In the genomic region with DNA sequence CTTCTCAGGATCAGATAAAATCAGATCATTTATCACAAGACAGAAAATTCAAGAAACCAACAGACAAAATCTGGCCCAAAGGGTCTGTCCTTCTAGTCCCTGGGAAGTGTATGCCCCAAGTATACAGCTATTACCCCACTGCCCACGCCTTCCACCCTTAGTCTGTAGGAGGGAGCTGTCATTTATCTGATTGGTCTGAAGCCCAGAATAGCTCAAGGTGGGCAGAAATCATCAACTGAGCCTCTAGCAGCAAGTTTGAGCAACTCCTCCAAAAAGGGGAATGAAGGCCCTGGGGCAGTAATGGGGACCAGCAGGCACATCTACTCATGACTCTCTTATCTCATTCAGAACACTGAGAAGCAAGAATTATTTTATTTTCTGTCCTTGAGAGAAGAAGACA, we compare ENCODE assay signal across 20 cellular contexts.
DNase-seq lines count a peak whose midpoint lies in the region; ATAC-seq, FAIRE-seq and TF ChIP-seq lines count a peak whose summit lies in the region.
"Had no signal": no experiment of that assay in that cellular context is flagged by ENCODE, and none has a peak within 500 bp of the region (broad histone marks: within the 10 kb centered on the region; RNA-seq: fewer than 3 reads in every experiment).

No MANE protein-coding gene starts in this region.

- peaks cover 0 to 17% of the 10 kb centered on the region in 2 experiments; a peak in 1 of 5 replicates for H3K27me3 ChIP-seq in K562 (ENCODE audit: control insufficient read depth in 2 of 2, insufficient read depth in 2 of 2, low read length in 2 of 2)
- peaks cover 19% of the 10 kb centered on the region for H3K27me3 ChIP-seq in endodermal cell (ENCODE audit: control insufficient read depth, insufficient read depth, low read length, poor library complexity, severe bottlenecking)
- no peaks in the 10 kb centered on the region for H3K27me3 ChIP-seq in vagina
- peaks cover 0 to 47% (median 0%) of the 10 kb centered on the region in 4 donors for H3K27me3 ChIP-seq in esophagus squamous epithelium
- H3K27me3 ChIP-seq: BLaER1 had no signal

- TF ChIP-seq POLR2A in K562 (conservative IDR thresholded peaks at IDR 0.05) = no peak
- no peak for TF ChIP-seq POLR2A in lower leg skin (IDR thresholded peaks at IDR 0.05)
- no peak for TF ChIP-seq POLR2A in vagina (IDR thresholded peaks at IDR 0.05)
- TF ChIP-seq POLR2A in esophagus squamous epithelium (IDR thresholded peaks at IDR 0.05) = no peak

- H3K4me2 ChIP-seq in K562 (ENCODE audit: insufficient read depth, low read length) = no peak overlapping the region

- H3K4me3 Mint-ChIP-seq in endodermal cell = no peak overlapping the region
- H3K4me3 Mint-ChIP-seq: B cell; CD4-positive, CD25-positive, alpha-beta regulatory T cell; CD8-positive, alpha-beta T cell had no signal

- H3K9ac ChIP-seq in K562 (ENCODE audit: insufficient read depth in 1 of 2, low read depth in 2 of 2, low read length in 2 of 2) (no peak overlapping the region), endodermal cell (ENCODE audit: extremely low read depth, low read length, poor library complexity, severe bottlenecking) (no peak overlapping the region)
- H3K9ac ChIP-seq: BLaER1 had no signal

- no peak for ATAC-seq in K562
- ATAC-seq: CD8-positive, alpha-beta T cell had no signal

- no peak for FAIRE-seq in K562 (lab: Jason Lieb, UNC)
- FAIRE-seq: D721Med, GM12891, H54 had no signal

- no peaks in the 10 kb centered on the region for H3K36me3 ChIP-seq in K562 (ENCODE audit: control insufficient read depth, insufficient read depth, low read length)
- no peaks in the 10 kb centered on the region for H3K36me3 ChIP-seq in endodermal cell (ENCODE audit: control insufficient read depth, insufficient read depth, low read length)
- H3K36me3 ChIP-seq in vagina = no peaks in the 10 kb centered on the region
- H3K36me3 ChIP-seq in esophagus squamous epithelium = no peaks in the 10 kb centered on the region
- H3K36me3 ChIP-seq: BLaER1, HAP-1 had no signal

- no peak for TF ChIP-seq EP300 in K562 (IDR thresholded peaks at IDR 0.05; ENCODE audit: low read length)

- H3K27ac Mint-ChIP-seq in endodermal cell = no peak overlapping the region
- H3K27ac Mint-ChIP-seq: B cell; CD4-positive, CD25-positive, alpha-beta regulatory T cell; CD8-positive, alpha-beta T cell had no signal

- no peak for TF ChIP-seq RAD21 in K562 (CRISPR knock-in tag; conservative IDR thresholded peaks at IDR 0.05 in 1 of 2, IDR thresholded peaks at IDR 0.05 in 1 of 2)

- no peaks in the 10 kb centered on the region for H3K4me1 Mint-ChIP-seq in endodermal cell
- H3K4me1 Mint-ChIP-seq: B cell; CD4-positive, CD25-positive, alpha-beta regulatory T cell had no signal

- H3K27me3 Mint-ChIP-seq in endodermal cell (ENCODE audit: insufficient read depth) = peaks cover 22% of the 10 kb centered on the region

- POLR2A ChIA-PET in K562 (lab: Yijun Ruan, JAX) = no interaction called here

- no peaks in the 10 kb centered on the region for H3K9me1 ChIP-seq in K562 (ENCODE audit: control insufficient read depth, insufficient read depth, low read length)

- no peaks in the 10 kb centered on the region for H3K36me3 Mint-ChIP-seq in endodermal cell (ENCODE audit: low read depth)
- H3K36me3 Mint-ChIP-seq: CD4-positive, CD25-positive, alpha-beta regulatory T cell; CD8-positive, alpha-beta T cell had no signal

- 0% methylated on average over 1 of the region's 1 CpG for WGBS in K562 (ENCODE audit: insufficient coverage, low coverage, missing lambda C conversion rate)
- WGBS in endodermal cell (ENCODE audit: insufficient coverage in 1 of 2, insufficient read length in 1 of 2), 2 experiments = 82% methylated on average over 1 of the region's 1 CpG; no CpG with 5 or more reads in 1 of the 2 experiments
- WGBS in lower leg skin, 2 donors = 37 to 47% methylated on average over 1 of the region's 1 CpG
- WGBS in esophagus squamous epithelium, 2 donors = 38 to 43% methylated on average over 1 of the region's 1 CpG

- peaks cover 13% of the 10 kb centered on the region for H3K9me3 Mint-ChIP-seq in endodermal cell

- 0 out of 5 replicates have a peak, but pooled peaks cover 0 to 4% of the 10 kb centered on the region in 2 experiments for H3K4me1 ChIP-seq in K562 (replicated peaks in 1 of 2; ENCODE audit: control insufficient read depth in 2 of 2, insufficient read depth in 2 of 2, low read length in 2 of 2)
- H3K4me1 ChIP-seq in endodermal cell (ENCODE audit: control insufficient read depth, insufficient read depth, low read length) = no peaks in the 10 kb centered on the region
- H3K4me1 ChIP-seq in vagina = no peaks in the 10 kb centered on the region
- no peaks in the 10 kb centered on the region for H3K4me1 ChIP-seq in esophagus squamous epithelium
- H3K4me1 ChIP-seq: HAP-1 had no signal

- intact Hi-C loops in K562 (cut with micrococcal nuclease) (no loop called here), lower leg skin (cut with DNase I; ENCODE audit: low total_unique reads) (no loop called here), vagina (cut with DNase I) (no loop called here), esophagus squamous epithelium (cut with DNase I) (no loop called here)

- TF ChIP-seq CTCF in K562 (IDR thresholded peaks at IDR 0.05 in 2 of 3, conservative IDR thresholded peaks at IDR 0.05 in 1 of 3; ENCODE audit: insufficient read depth in 2 of 3, low read depth in 1 of 3, low read length in 3 of 3) (no peak), endodermal cell (conservative IDR thresholded peaks at IDR 0.05) (no peak), lower leg skin (IDR thresholded peaks at IDR 0.05) (no peak), vagina (IDR thresholded peaks at IDR 0.05) (no peak), esophagus squamous epithelium (IDR thresholded peaks at IDR 0.05) (no peak)

- no peaks in the 10 kb centered on the region for H4K20me1 ChIP-seq in K562 (replicated peaks; ENCODE audit: control insufficient read depth, insufficient read depth, low read length)
- H4K20me1 ChIP-seq: BLaER1 had no signal

- in situ Hi-C loops in K562 (cut with MboI) = no loop called here

- no peaks in the 10 kb centered on the region for H3K79me2 ChIP-seq in K562 (ENCODE audit: control insufficient read depth, insufficient read depth, low read length)

- H3K4me3 ChIP-seq in K562 = no peak overlapping the region
- no peak overlapping the region for H3K4me3 ChIP-seq in endodermal cell (ENCODE audit: low read length)
- no peak overlapping the region for H3K4me3 ChIP-seq in lower leg skin (ENCODE audit: low read depth, poor library complexity, severe bottlenecking)
- no peak overlapping the region for H3K4me3 ChIP-seq in vagina
- H3K4me3 ChIP-seq in esophagus squamous epithelium = no peak overlapping the region
- H3K4me3 ChIP-seq: BLaER1, HAP-1 had no signal

- no peak overlapping the region for H2AFZ ChIP-seq in K562 (ENCODE audit: low read depth, low read length)

- no peak for DNase-seq in K562 (ENCODE audit: extremely low read depth in 1 of 4, low spot score in 3 of 4)
- DNase-seq in endodermal cell = peak; percentile 12
- DNase-seq in lower leg skin (ENCODE audit: low spot score in 2 of 2) = peak; percentile 2 to 66
- peak; percentile 31 to 42 for DNase-seq in vagina (ENCODE audit: extremely low spot score in 2 of 2)
- DNase-seq in NCI-H446 treated with DMSO at 0.1 percent for 48 hours (lab: John Stamatoyannopoulos, UW) = no peak
- DNase-seq in pons (ENCODE audit: low spot score) = no peak
- DNase-seq in esophagus squamous epithelium (lab: John Stamatoyannopoulos, UW) = no peak
- DNase-seq: CD4-positive, CD25-positive, alpha-beta regulatory T cell; DMS 273 treated with DMSO at 0.1 percent for 48 hours; DMS79 treated with DMSO at 0.1 percent for 48 hours; GF-D8; GOT3 had no signal

- H3K27ac ChIP-seq in K562 (ENCODE audit: extremely low read depth, low read depth, low read length) (no peak overlapping the region), endodermal cell (ENCODE audit: low read depth, low read length) (no peak overlapping the region), vagina (no peak overlapping the region), esophagus squamous epithelium (no peak overlapping the region)
- H3K27ac ChIP-seq: BLaER1, C4-2B had no signal

- no TSS peak for BruUV-seq in K562 (replicated peaks; lab: Mats Ljungman, UMichigan)

- CTCF ChIA-PET in K562 (lab: Yijun Ruan, JAX; ENCODE audit: low intra/inter-chr PET ratio) = no interaction called here

- no peaks in the 10 kb centered on the region for H3K9me3 ChIP-seq in K562 (replicated peaks; ENCODE audit: control insufficient read depth, insufficient read depth, low read depth, low read length)
- peaks cover 9% of the 10 kb centered on the region for H3K9me3 ChIP-seq in endodermal cell (ENCODE audit: control insufficient read depth, low read length)
- H3K9me3 ChIP-seq in vagina = no peaks in the 10 kb centered on the region
- H3K9me3 ChIP-seq in esophagus squamous epithelium = no peaks in the 10 kb centered on the region

TF ChIP-seq in K562, 482 proteins besides CTCF, POLR2A, EP300 and RAD21:
- TF ChIP-seq HDAC3 (IDR thresholded peaks at IDR 0.05; ENCODE audit: borderline replicate concordance, partially characterized antibody) = no peak
- no peak for TF ChIP-seq MIER1 (IDR thresholded peaks at IDR 0.05; ENCODE audit: low read depth)
- TF ChIP-seq EGR1 (conservative IDR thresholded peaks at IDR 0.05) = peak; percentile 50

Comparison
In these comparisons a context has a peak if more than half of its experiments do, and no peak if none do; other contexts are left out.
1. DNase-seq: peak in endodermal cell (single experiment), lower leg skin (2 of 2) and vagina (2 of 2); none in K562 (0 of 4), NCI-H446 treated with DMSO at 0.1 percent for 48 hours (single experiment), pons (single experiment) and esophagus squamous epithelium (single experiment).